In genomic region chr3:25355034-25355898, GRCh38 we compare ENCODE assay signal across 15 cellular contexts.
"Had no signal": no experiment of that assay in that cellular context is flagged by ENCODE, and none has a peak within 500 bp of the region (broad histone marks: within the 10 kb centered on the region; RNA-seq: fewer than 3 reads in every experiment).

No MANE protein-coding gene starts in this region.

- H3K9me3 Mint-ChIP-seq: activated T-helper 2 cell treated with anti-CD3 and anti-CD28 coated beads, Interferon-gamma antibody, Interleukin-2, Interleukin-4, amounts not matched to agents 10 μg/mL and 5 μg/mL and 100 μg/mL, durations not matched to agents 14 hours and 24 hours and 36 hours had no signal

- H3K4me3 ChIP-seq: stomach, thyroid gland, vagina had no signal

- ATAC-seq: esophagus mucosa, foreskin keratinocyte, heart left ventricle, left lobe of liver, natural killer cell had no signal

- H3K4me1 Mint-ChIP-seq: natural killer cell had no signal

- H3K36me3 ChIP-seq: heart left ventricle, stomach, thyroid gland, vagina had no signal

- H3K4me1 ChIP-seq: foreskin keratinocyte, stomach, thyroid gland, vagina had no signal

- H3K9me3 ChIP-seq: thyroid gland, vagina had no signal

- H3K36me3 Mint-ChIP-seq: brain, natural killer cell had no signal

- H3K27me3 ChIP-seq: foreskin keratinocyte, heart left ventricle, stomach, thyroid gland, vagina had no signal

- H3K27ac ChIP-seq: foreskin keratinocyte, heart left ventricle, stomach, thyroid gland, vagina had no signal

- DNase-seq: activated naive CD4-positive, alpha-beta T cell treated with anti-CD3 and anti-CD28 coated beads, Interleukin-2, amount 50 U/mL, for 16 hours; foreskin keratinocyte; heart left ventricle; islet precursor cell; natural killer cell; stimulated activated CD4-positive, alpha-beta T cell treated with anti-CD3 and anti-CD28 coated beads, Interleukin-15, amount 100 ng/mL, for 24 hours; stimulated activated CD4-positive, alpha-beta T cell treated with anti-CD3 and anti-CD28 coated beads, Interleukin-4, amount 100 ng/mL, for 4 hours; stomach; T-helper 2 cell; thyroid gland had no signal

- H3K4me3 Mint-ChIP-seq: brain, natural killer cell had no signal

- H3K27ac Mint-ChIP-seq: activated T-helper 2 cell treated with anti-CD3 and anti-CD28 coated beads, Interferon-gamma antibody, Interleukin-2, Interleukin-4, amounts not matched to agents 10 μg/mL and 5 μg/mL and 100 μg/mL, durations not matched to agents 14 hours and 24 hours and 36 hours; natural killer cell had no signal
